ENCODE assay signal across 8 cellular contexts in the genomic region with DNA sequence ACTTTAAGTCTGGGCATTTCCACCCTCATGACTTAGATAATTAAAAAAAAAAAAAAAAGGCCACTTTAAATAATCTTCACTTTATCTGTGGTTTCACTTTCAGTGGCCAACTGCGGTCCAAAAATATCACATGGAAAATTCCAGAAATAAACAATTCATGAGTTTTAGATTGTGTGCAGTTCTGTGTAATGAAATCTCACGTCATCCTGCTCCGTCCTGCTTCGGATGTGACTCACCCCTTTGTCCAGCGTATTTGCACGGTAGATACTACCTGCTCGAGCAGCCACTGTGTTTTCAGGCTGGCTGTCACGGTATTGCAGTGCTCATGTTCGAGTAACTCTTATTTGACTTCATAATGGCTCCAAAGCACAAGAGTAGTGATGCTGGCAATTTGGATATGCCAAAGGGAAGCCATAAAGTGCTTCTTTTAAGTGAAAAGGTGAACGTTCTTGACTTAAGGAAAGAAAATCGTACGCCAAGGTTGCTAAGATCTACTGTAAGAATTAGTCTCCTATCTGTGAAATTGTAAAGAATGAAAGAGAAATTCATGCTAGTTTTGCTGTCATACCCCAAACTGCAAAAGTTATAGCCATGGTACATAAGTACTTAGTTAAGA. TPM values are rescaled to one million over a fixed set of nuclear protein-coding genes. Genes with fewer than 3 reads are reported as not detected.
DNase-seq lines count a peak whose midpoint lies in the region; ATAC-seq and TF ChIP-seq lines count a peak whose summit lies in the region.

No MANE protein-coding gene starts in this region.

- H3K27me3 ChIP-seq in tibial nerve = peaks cover 0 to 12% of the 10 kb centered on the region in 2 donors

- TF ChIP-seq CTCF in tibial nerve (IDR thresholded peaks at IDR 0.05) = no peak

- no peaks in the 10 kb centered on the region for H3K9me3 ChIP-seq in tibial nerve

- no peak overlapping the region for H3K27ac ChIP-seq in tibial nerve

- TF ChIP-seq POLR2A in tibial nerve (IDR thresholded peaks at IDR 0.05) = no peak

- peak overlapping the region in 1 of 4 donors; percentile 11 for H3K4me3 ChIP-seq in tibial nerve

- WGBS in tibial nerve, 2 donors = 64 to 69% methylated on average over 12 of the region's 12 CpGs

- peaks cover 0 to 11% (median 4%) of the 10 kb centered on the region in 4 donors for H3K4me1 ChIP-seq in tibial nerve

- no peaks in the 10 kb centered on the region for H3K36me3 ChIP-seq in tibial nerve

- ATAC-seq in GM19455 (IDR thresholded peaks at IDR 0.05; ENCODE audit: unreplicated experiment) = peak; percentile 25
- peak; percentile 48 for ATAC-seq in HG03520 (IDR thresholded peaks at IDR 0.05; ENCODE audit: unreplicated experiment)

- peak; percentile 96 for DNase-seq in DMS53 treated with DMSO at 0.1 percent for 48 hours (lab: John Stamatoyannopoulos, UW; ENCODE audit: unreplicated experiment)
- peak; percentile 97 for DNase-seq in dermis blood vessel endothelial cell
- DNase-seq in NCI-H2171 (lab: John Stamatoyannopoulos, UW) = no peak
- no peak for DNase-seq in KG1 (lab: John Stamatoyannopoulos, UW)
- DNase-seq in tibial nerve (ENCODE audit: low spot score in 2 of 2) = no peak
- no peak for DNase-seq in T-helper 9 cell

- no peak for TF ChIP-seq EP300 in tibial nerve (IDR thresholded peaks at IDR 0.05)

RNA-seq across cellular contexts. Expression of a gene that starts 2.4 kb away (rescaled TPM):
- 7.3 and 13.4 TPM in 2 replicates for total RNA-seq in dermis blood vessel endothelial cell
- under 1 TPM in 2 of 4 donors, not detected in 2; under 0.01 to 0.39 TPM for total RNA-seq in tibial nerve

Comparison
In these comparisons a context has a peak if more than half of its experiments do, and no peak if none do; other contexts are left out.
1. DNase-seq: peak in DMS53 treated with DMSO at 0.1 percent for 48 hours (single experiment) and dermis blood vessel endothelial cell (single experiment); none in NCI-H2171 (single experiment), KG1 (single experiment), tibial nerve (0 of 2) and T-helper 9 cell (single experiment).